Comparison of ENCODE assay signal across 16 cellular contexts in genomic region chr11:87743002-87743401, GRCh38.
DNase-seq lines count a peak whose midpoint lies in the region; TF ChIP-seq lines count a peak whose summit lies in the region.
"Had no signal": no experiment of that assay in that cellular context is flagged by ENCODE, and none has a peak within 500 bp of the region (broad histone marks: within the 10 kb centered on the region; RNA-seq: fewer than 3 reads in every experiment).

No MANE protein-coding gene starts in this region.

- DNase-seq in Caco-2 (peak in 1 of 2 experiments; percentile 39), OCI-M1 (lab: John Stamatoyannopoulos, UW) (peak; percentile 84), iPS-NIHi11 (ENCODE audit: low spot score) (peak; percentile 58), SW480 (ENCODE audit: low spot score) (no peak), neuronal stem cell (ENCODE audit: low spot score) (no peak), kidney glomerular epithelial cell (lab: John Stamatoyannopoulos, UW) (no peak), HuH-7 (ENCODE audit: low spot score) (no peak)
- DNase-seq: activated CD4-positive, alpha-beta T cell treated with anti-CD3 and anti-CD28 coated beads, Interleukin-2, amount 50 U/mL, for 1 hour; CD4-positive, alpha-beta memory T cell; effector CD4-positive, alpha-beta T cell; left ventricle myocardium inferior; NCI-H1417; nucleus accumbens; T-helper 17 cell had no signal

- H3K9me3 ChIP-seq in Caco-2 = no peaks in the 10 kb centered on the region
- H3K9me3 ChIP-seq in neuronal stem cell (replicated peaks in 1 of 2; ENCODE audit: control insufficient read depth in 2 of 2, insufficient read depth in 1 of 2, low read depth in 1 of 2, low read length in 2 of 2) = no peaks in the 10 kb centered on the region
- H3K9me3 ChIP-seq: left ventricle myocardium inferior had no signal

- H3K79me1 ChIP-seq in neuronal stem cell (ENCODE audit: low read depth, low read length) = no peaks in the 10 kb centered on the region

- H3K4me3 Mint-ChIP-seq in Caco-2 (ENCODE audit: unreplicated experiment) = no peak overlapping the region
- H3K4me3 Mint-ChIP-seq: CD4-positive, alpha-beta memory T cell; T-helper 17 cell had no signal

- H3K27me3 ChIP-seq in Caco-2 (replicated peaks; ENCODE audit: control insufficient read depth, insufficient read depth, low read length) (no peaks in the 10 kb centered on the region), neuronal stem cell (ENCODE audit: control insufficient read depth in 3 of 3, insufficient read depth in 3 of 3, low read depth in 1 of 3, low read length in 3 of 3) (no peaks in the 10 kb centered on the region)

- H2BK15ac ChIP-seq in neuronal stem cell (ENCODE audit: low read length) = no peak overlapping the region

- no peak overlapping the region for H2BK120ac ChIP-seq in neuronal stem cell (ENCODE audit: low read depth, low read length)

- H3K4me1 Mint-ChIP-seq in Caco-2 (ENCODE audit: low read depth, unreplicated experiment) = peaks cover 7% of the 10 kb centered on the region
- H3K4me1 Mint-ChIP-seq: CD4-positive, alpha-beta memory T cell; T-helper 17 cell had no signal

- H2BK5ac ChIP-seq in neuronal stem cell (ENCODE audit: low read length) = no peak overlapping the region

- no peak overlapping the region for H2AFZ ChIP-seq in neuronal stem cell (ENCODE audit: low read length)

- no peak overlapping the region for H2AK5ac ChIP-seq in neuronal stem cell (ENCODE audit: low read depth, low read length)

- no peak overlapping the region for H4K8ac ChIP-seq in neuronal stem cell (ENCODE audit: low read depth, low read length)

- no TSS peak for BruUV-seq in Caco-2 (replicated peaks; lab: Mats Ljungman, UMichigan)

- no peaks in the 10 kb centered on the region for H3K27me3 Mint-ChIP-seq in Caco-2 (ENCODE audit: insufficient read depth, unreplicated experiment)
- H3K27me3 Mint-ChIP-seq: CD4-positive, alpha-beta memory T cell; T-helper 17 cell had no signal

- no CpG with 5 or more reads among the region's 2 CpGs for WGBS in neuronal stem cell (ENCODE audit: extremely low coverage in 2 of 2, insufficient read length in 2 of 2, insufficient replicate concordance in 1 of 2), 2 donors

- no peak overlapping the region for H3K4ac ChIP-seq in neuronal stem cell (ENCODE audit: low read length)

- H2BK12ac ChIP-seq in neuronal stem cell (ENCODE audit: low read length) = no peak overlapping the region

- no peak overlapping the region for H3K18ac ChIP-seq in neuronal stem cell (ENCODE audit: low read length)

- intact Hi-C loops in Caco-2 (cut with micrococcal nuclease; ENCODE audit: unreplicated experiment) = loop anchor here (1.0 to 5.0 kb wide), 4 partner anchors 69 to 801 kb away; no protein-coding TSS in a partner anchor

- no peak overlapping the region for H3K4me2 ChIP-seq in neuronal stem cell (ENCODE audit: insufficient read depth, low read length, poor library complexity, severe bottlenecking)

- H3K36me3 ChIP-seq in Caco-2 (ENCODE audit: control insufficient read depth, insufficient read depth, low read length) (no peaks in the 10 kb centered on the region), neuronal stem cell (replicated peaks in 1 of 2; ENCODE audit: control insufficient read depth in 2 of 2, insufficient read depth in 2 of 2, low read length in 2 of 2) (no peaks in the 10 kb centered on the region)
- H3K36me3 ChIP-seq: left ventricle myocardium inferior had no signal

- no peaks in the 10 kb centered on the region for H3K9me3 Mint-ChIP-seq in Caco-2 (ENCODE audit: unreplicated experiment)

- H3K9ac ChIP-seq in neuronal stem cell (ENCODE audit: low read depth, low read length, poor library complexity) = no peak overlapping the region

- no peak overlapping the region for H3K23ac ChIP-seq in neuronal stem cell (ENCODE audit: low read depth, low read length, poor library complexity)

- H3K4me3 ChIP-seq in Caco-2 (ENCODE audit: low read depth, low read length) (no peak overlapping the region), neuronal stem cell (ENCODE audit: low read length in 2 of 2) (no peak overlapping the region)
- H3K4me3 ChIP-seq: GM12878, left ventricle myocardium inferior had no signal

- H3K4me1 ChIP-seq in Caco-2 (no peaks in the 10 kb centered on the region), neuronal stem cell (ENCODE audit: control insufficient read depth in 2 of 2, insufficient read depth in 1 of 2, low read depth in 1 of 2, low read length in 2 of 2) (no peaks in the 10 kb centered on the region)
- H3K4me1 ChIP-seq: left ventricle myocardium inferior had no signal

- H3K27ac ChIP-seq in neuronal stem cell (replicated peaks; ENCODE audit: low read length) = no peak overlapping the region
- H3K27ac ChIP-seq: left ventricle myocardium inferior had no signal

- no peak overlapping the region for H3K14ac ChIP-seq in neuronal stem cell (ENCODE audit: low read length)

- H3K27ac Mint-ChIP-seq in Caco-2 (ENCODE audit: unreplicated experiment) = no peak overlapping the region
- H3K27ac Mint-ChIP-seq: CD4-positive, alpha-beta memory T cell; T-helper 17 cell had no signal

- CTCF ChIA-PET in Caco-2 (lab: Charles Lee) = no interaction called here

- TF ChIP-seq CTCF in Caco-2 (IDR thresholded peaks at IDR 0.05; ENCODE audit: insufficient read depth in 1 of 2, low read depth in 1 of 2, low read length in 1 of 2, severe bottlenecking in 1 of 2, unreplicated experiment in 1 of 2) (peak; percentile 33 to 49), GM12874 (IDR thresholded peaks at IDR 0.05; ENCODE audit: insufficient read depth, low read depth, low read length) (peak; percentile 9; the same call in 1 of the 2 replicates)

- POLR2A ChIA-PET in Caco-2 (lab: Charles Lee) = no interaction called here

- H3K36me3 Mint-ChIP-seq in Caco-2 (ENCODE audit: insufficient read depth, unreplicated experiment) = no peaks in the 10 kb centered on the region
- H3K36me3 Mint-ChIP-seq: CD4-positive, alpha-beta memory T cell had no signal

- H4K91ac ChIP-seq in neuronal stem cell (ENCODE audit: low read depth, low read length, poor library complexity) = no peak overlapping the region

Comparison
In these comparisons a context has a peak if more than half of its experiments do, and no peak if none do; other contexts are left out.
1. DNase-seq: peak in OCI-M1 (single experiment) and iPS-NIHi11 (single experiment); none in SW480 (single experiment), neuronal stem cell (single experiment), kidney glomerular epithelial cell (single experiment) and HuH-7 (single experiment).